9 cellular contexts compared by ENCODE assay signal in the genomic region with DNA sequence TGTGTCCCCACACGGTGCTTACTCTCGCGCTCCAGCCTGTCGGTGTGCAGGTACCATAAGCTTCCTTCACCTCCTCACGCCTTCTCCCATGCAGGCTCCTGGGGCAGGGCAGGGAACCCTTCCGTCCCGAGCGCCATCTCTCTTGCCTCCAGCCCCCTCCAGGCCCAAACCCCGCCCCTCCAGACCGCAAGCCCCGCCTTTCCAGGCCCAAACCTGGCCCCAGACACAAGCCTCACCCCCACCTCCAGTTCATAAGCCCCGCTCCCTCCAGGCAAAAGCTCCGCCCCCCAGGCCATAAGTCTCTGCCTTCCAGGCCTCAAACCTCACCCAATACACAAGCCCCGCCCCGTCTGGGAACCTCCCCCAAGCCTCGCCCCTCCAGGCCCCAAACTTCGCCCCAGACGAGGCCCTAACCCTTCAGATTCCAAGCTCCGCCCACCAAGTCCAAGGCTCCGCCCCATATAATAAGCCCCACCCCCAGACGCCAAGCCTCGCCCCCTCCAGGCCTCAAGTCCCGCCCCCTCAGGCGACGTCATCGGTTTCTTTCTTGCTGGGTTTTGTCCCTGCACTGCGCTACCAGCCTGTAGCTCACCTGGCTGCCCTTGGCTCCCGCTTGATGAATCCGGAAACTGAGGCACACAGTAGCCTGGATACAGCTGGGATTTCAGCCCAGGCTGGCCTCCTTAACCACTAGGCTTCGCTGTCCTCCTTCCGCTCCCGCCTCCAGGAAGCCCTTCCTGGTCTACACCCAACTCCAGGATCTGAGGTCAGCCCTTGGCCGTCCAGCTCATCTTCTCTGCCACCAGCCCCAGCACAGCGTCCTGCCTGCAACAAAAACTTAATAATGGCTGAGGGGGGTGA. TPM values are rescaled to one million over a fixed set of nuclear protein-coding genes. Genes with fewer than 3 reads are reported as not detected.
A peak's percentile ranks its signal among the peaks of the same experiment; 100 is the strongest.
DNase-seq lines count a peak whose midpoint lies in the region; ATAC-seq, FAIRE-seq and TF ChIP-seq lines count a peak whose summit lies in the region.
"Had no signal": no experiment of that assay in that cellular context is flagged by ENCODE, and none has a peak within 500 bp of the region (broad histone marks: within the 10 kb centered on the region; RNA-seq: fewer than 3 reads in every experiment).

No MANE protein-coding gene starts in this region.

- H3K4me1 Mint-ChIP-seq in CD8-positive, alpha-beta memory T cell: peaks cover 18 to 24% (median 22%) of the 10 kb centered on the region in 3 donors
- peaks cover 21% of the 10 kb centered on the region for H3K4me1 Mint-ChIP-seq in activated T-cell treated with anti-CD3 and anti-CD28 coated beads, Interleukin-2, amount 50 U/mL, for 4 hours (ENCODE audit: low read depth)

- ATAC-seq in activated T-cell treated with anti-CD3 and anti-CD28 coated beads, Interleukin-2, amount 50 U/mL, for 4 hours: peak; percentile 72 to 86
- no peak for ATAC-seq in GM19328 (IDR thresholded peaks at IDR 0.05; ENCODE audit: unreplicated experiment)

- no peaks in the 10 kb centered on the region for H3K9me3 ChIP-seq in CD8-positive, alpha-beta memory T cell (ENCODE audit: low read length)

- H3K4me3 ChIP-seq in CD8-positive, alpha-beta memory T cell (ENCODE audit: low read length): no peak overlapping the region

- H3K27ac Mint-ChIP-seq in CD8-positive, alpha-beta memory T cell: peak overlapping the region in 4 of 8 donors; percentile 52 to 79 (median 64)
- H3K27ac Mint-ChIP-seq: brain had no signal

- CTCF ChIA-PET in CD8-positive, alpha-beta memory T cell (lab: Charles Lee): interaction anchor here (0.6 to 0.7 kb wide), 2 partner anchors 10 to 13 kb away, joined by 3 read pairs; no protein-coding TSS in a partner anchor

- H3K27me3 ChIP-seq in CD8-positive, alpha-beta memory T cell (ENCODE audit: insufficient read depth, low read length, poor library complexity, severe bottlenecking): no peaks in the 10 kb centered on the region

- peaks cover 0 to 2% (median 0%) of the 10 kb centered on the region in 5 donors for H3K9me3 Mint-ChIP-seq in CD8-positive, alpha-beta memory T cell
- peaks cover 4% of the 10 kb centered on the region for H3K9me3 Mint-ChIP-seq in activated T-cell treated with anti-CD3 and anti-CD28 coated beads, Interleukin-2, amount 50 U/mL, for 4 hours

- POLR2A ChIA-PET in CD8-positive, alpha-beta memory T cell (lab: Charles Lee): interaction anchor here (1.2 kb wide), 1 partner anchor 15 kb away, joined by 6 read pairs; no protein-coding TSS in a partner anchor

- H3K36me3 Mint-ChIP-seq in CD8-positive, alpha-beta memory T cell: peaks cover 0 to 19% (median 0%) of the 10 kb centered on the region in 3 donors
- H3K36me3 Mint-ChIP-seq in activated T-cell treated with anti-CD3 and anti-CD28 coated beads, Interleukin-2, amount 50 U/mL, for 4 hours (ENCODE audit: insufficient read depth): peaks cover 5% of the 10 kb centered on the region
- H3K36me3 Mint-ChIP-seq: brain had no signal

- DNase-seq in CD8-positive, alpha-beta memory T cell: peak; percentile 42 to 72 (median 58)
- DNase-seq in NAMALWA (ENCODE audit: low spot score): peak; percentile 95
- peak; percentile 53 for DNase-seq in activated T-cell treated with anti-CD3 and anti-CD28 coated beads, Interleukin-2, amount 50 U/mL, for 4 hours
- peak; percentile 84 for DNase-seq in iPS-NIHi7 (ENCODE audit: extremely low spot score)
- DNase-seq in stimulated activated CD8-positive, alpha-beta memory T cell treated with anti-CD3 and anti-CD28 coated beads, Interleukin-7, amount 100 ng/mL, for 24 hours (ENCODE audit: low read depth): peak; percentile 48
- no peak for DNase-seq in H54 (ENCODE audit: insufficient read length, low spot score)
- DNase-seq in KG1 (lab: John Stamatoyannopoulos, UW): no peak

- H3K4me3 Mint-ChIP-seq in CD8-positive, alpha-beta memory T cell: peak overlapping the region in 2 of 7 donors; percentile 8 to 50
- no peak overlapping the region for H3K4me3 Mint-ChIP-seq in activated T-cell treated with anti-CD3 and anti-CD28 coated beads, Interleukin-2, amount 50 U/mL, for 4 hours
- H3K4me3 Mint-ChIP-seq: brain had no signal

- H3K27ac ChIP-seq in CD8-positive, alpha-beta memory T cell (ENCODE audit: low read depth, low read length): no peak overlapping the region

- TF ChIP-seq POLR2A in H54 (IDR thresholded peaks at IDR 0.05; ENCODE audit: low read depth, low read length): no peak

- FAIRE-seq in H54 (lab: Jason Lieb, UNC): no peak

- H3K4me1 ChIP-seq in CD8-positive, alpha-beta memory T cell (ENCODE audit: insufficient read depth, low read length): peaks cover 28% of the 10 kb centered on the region

- peaks cover 4% of the 10 kb centered on the region for H3K36me3 ChIP-seq in CD8-positive, alpha-beta memory T cell (ENCODE audit: insufficient read depth, low read length)

- no peaks in the 10 kb centered on the region for H3K27me3 Mint-ChIP-seq in CD8-positive, alpha-beta memory T cell
- no peaks in the 10 kb centered on the region for H3K27me3 Mint-ChIP-seq in activated T-cell treated with anti-CD3 and anti-CD28 coated beads, Interleukin-2, amount 50 U/mL, for 4 hours (ENCODE audit: low read depth)

RNA-seq across cellular contexts. Expression of a gene that starts 16.1 kb away (rescaled TPM):
- 100 to 1,000 TPM; 137 to 147 TPM for total RNA-seq in CD8-positive, alpha-beta memory T cell
- polyA plus RNA-seq in CD8-positive, alpha-beta memory T cell: 50.8 TPM
- 100 to 1,000 TPM; 122 to 130 (median 128) TPM for total RNA-seq in activated T-cell treated with anti-CD3 and anti-CD28 coated beads, Interleukin-2, amount 50 U/mL, for 4 hours

RNA-seq across cellular contexts. Expression of a gene that starts 19.4 kb away (rescaled TPM):
- 10 to 100 TPM; 18.6 to 22.5 TPM for total RNA-seq in CD8-positive, alpha-beta memory T cell
- 5.3 TPM for polyA plus RNA-seq in CD8-positive, alpha-beta memory T cell
- 10 to 100 TPM; 12.6 to 17.2 (median 14.4) TPM for total RNA-seq in activated T-cell treated with anti-CD3 and anti-CD28 coated beads, Interleukin-2, amount 50 U/mL, for 4 hours

Comparison
In these comparisons a context has a peak if more than half of its experiments do, and no peak if none do; other contexts are left out.
1. DNase-seq: peak in CD8-positive, alpha-beta memory T cell (5 of 5), NAMALWA (single experiment), activated T-cell treated with anti-CD3 and anti-CD28 coated beads, Interleukin-2, amount 50 U/mL, for 4 hours (single experiment), iPS-NIHi7 (single experiment) and stimulated activated CD8-positive, alpha-beta memory T cell treated with anti-CD3 and anti-CD28 coated beads, Interleukin-7, amount 100 ng/mL, for 24 hours (single experiment); none in H54 (single experiment) and KG1 (single experiment).